8 cellular contexts compared by ENCODE assay signal in genomic region chr1:161738627-161739287, GRCh38. TPM values are rescaled to one million over a fixed set of nuclear protein-coding genes. Genes with fewer than 3 reads are reported as not detected.
DNase-seq lines count a peak whose midpoint lies in the region; ATAC-seq and TF ChIP-seq lines count a peak whose summit lies in the region.

No MANE protein-coding gene starts in this region.

- TF ChIP-seq EP300 in sigmoid colon (IDR thresholded peaks at IDR 0.05): no peak

- peak overlapping the region; percentile 52; the same call in 1 of the 2 replicates for H3K4me2 ChIP-seq in OCI-LY1 (ENCODE audit: low read length)

- H3K27ac Mint-ChIP-seq in glutamatergic neuron (ENCODE audit: unreplicated experiment): no peak overlapping the region

- H3K4me3 ChIP-seq in OCI-LY1 (ENCODE audit: low read depth, low read length, poor library complexity, severe bottlenecking) (no peak overlapping the region), sigmoid colon (no peak overlapping the region), H7 (ENCODE audit: insufficient read depth, low read depth, low read length) (no peak overlapping the region)

- ATAC-seq in GM19395 (IDR thresholded peaks at IDR 0.05; ENCODE audit: unreplicated experiment) (peak; percentile 70), HG03439 (IDR thresholded peaks at IDR 0.05; ENCODE audit: unreplicated experiment) (peak; percentile 53)

- peaks cover under 1% of the 10 kb centered on the region for H3K9me3 Mint-ChIP-seq in glutamatergic neuron (ENCODE audit: unreplicated experiment)

- no peaks in the 10 kb centered on the region for H3K36me3 Mint-ChIP-seq in glutamatergic neuron (ENCODE audit: unreplicated experiment)

- H3K9me3 ChIP-seq in OCI-LY1 (ENCODE audit: low read length) (no peaks in the 10 kb centered on the region), sigmoid colon (no peaks in the 10 kb centered on the region)

- intact Hi-C loops in sigmoid colon (cut with DNase I): no loop called here

- peaks cover 41% of the 10 kb centered on the region for H3K4me1 ChIP-seq in OCI-LY1 (ENCODE audit: insufficient read depth, low read length, severe bottlenecking)
- H3K4me1 ChIP-seq in sigmoid colon: no peaks in the 10 kb centered on the region

- H3K79me2 ChIP-seq in OCI-LY1 (ENCODE audit: insufficient read depth, low read length): no peaks in the 10 kb centered on the region

- H3K27me3 ChIP-seq in OCI-LY1 (ENCODE audit: insufficient read depth, low read length): no peaks in the 10 kb centered on the region; the same call in 1 of the 2 replicates
- H3K27me3 ChIP-seq in sigmoid colon: no peaks in the 10 kb centered on the region
- peaks cover 2% of the 10 kb centered on the region for H3K27me3 ChIP-seq in H7 (ENCODE audit: control insufficient read depth, insufficient read depth, low read length)

- H3K9ac ChIP-seq in OCI-LY1 (ENCODE audit: low read length): peak overlapping the region; percentile 46

- no peaks in the 10 kb centered on the region for H3K36me3 ChIP-seq in OCI-LY1 (ENCODE audit: insufficient read depth, low read length)
- H3K36me3 ChIP-seq in sigmoid colon: no peaks in the 10 kb centered on the region
- H3K36me3 ChIP-seq in H7 (replicated peaks; ENCODE audit: control insufficient read depth, insufficient read depth, low read length): no peaks in the 10 kb centered on the region

- no peak overlapping the region for H3K4me3 Mint-ChIP-seq in glutamatergic neuron (ENCODE audit: unreplicated experiment)

- no peaks in the 10 kb centered on the region for H3K9me2 ChIP-seq in OCI-LY1 (ENCODE audit: low read depth, low read length)

- no peaks in the 10 kb centered on the region for H4K20me1 ChIP-seq in OCI-LY1 (ENCODE audit: insufficient read depth, low read length)

- no peak for TF ChIP-seq POLR2A in sigmoid colon (IDR thresholded peaks at IDR 0.05)

- WGBS in sigmoid colon, 2 donors: 73 to 85% methylated on average over 4 of the region's 4 CpGs

- TF ChIP-seq CTCF in OCI-LY1 (IDR thresholded peaks at IDR 0.05; ENCODE audit: low read length) (peak; percentile 75), glutamatergic neuron (IDR thresholded peaks at IDR 0.05; ENCODE audit: partially characterized antibody, unreplicated experiment) (peak; percentile 45), sigmoid colon (IDR thresholded peaks at IDR 0.05) (no peak)

- H3K27me3 Mint-ChIP-seq in glutamatergic neuron (ENCODE audit: unreplicated experiment): peaks cover 1% of the 10 kb centered on the region

- H3K27ac ChIP-seq in OCI-LY1 (ENCODE audit: low read depth, low read length, poor library complexity, severe bottlenecking) (peak overlapping the region; percentile 77), sigmoid colon (peak overlapping the region in 3 of 4 donors; percentile 27 to 29 (median 28))

- no peaks in the 10 kb centered on the region for H3K4me1 Mint-ChIP-seq in glutamatergic neuron (ENCODE audit: low read depth, unreplicated experiment)

- no peaks in the 10 kb centered on the region for H3F3A ChIP-seq in OCI-LY1 (ENCODE audit: insufficient read depth, low read length)

- H2AFZ ChIP-seq in OCI-LY1 (ENCODE audit: low read length): 0 out of 2 replicates have a peak overlapping the region, but pooled peaks have one; percentile 35

- DNase-seq in DMS 273 (lab: John Stamatoyannopoulos, UW; ENCODE audit: unreplicated experiment): peak; percentile 76
- peak; percentile 26 for DNase-seq in activated T-helper 1 cell treated with Interleukin-2 at 50 U/mL for 16 hours (ENCODE audit: low read depth)
- no peak for DNase-seq in glutamatergic neuron
- peak; percentile 69 for DNase-seq in sigmoid colon
- no peak for DNase-seq in H7

RNA-seq across cellular contexts. Expression of gene DUSP12, which starts 10.8 kb away (rescaled TPM):
- total RNA-seq in glutamatergic neuron (ENCODE audit: unreplicated experiment) (48.4 TPM), sigmoid colon (10 to 100 TPM; 12.7 to 40.3 (median 24.1) TPM)
- polyA plus RNA-seq in sigmoid colon: 10 to 100 TPM; 13.6 to 21.0 (median 17.5) TPM
- total RNA-seq in H7 (2014; rRNA removed; shearing (Covaris generic)): 38.1 and 42.8 TPM in 2 replicates

RNA-seq across cellular contexts. Expression of gene FCRLB, which starts 17.4 kb away (rescaled TPM):
- 0.34 TPM for total RNA-seq in glutamatergic neuron (ENCODE audit: unreplicated experiment)
- under 1 TPM in 3 of 4 donors, not detected in 1; 0.36 to 0.95 (median 0.82) TPM for total RNA-seq in sigmoid colon
- polyA plus RNA-seq in sigmoid colon: under 1 TPM in 2 of 3 donors, not detected in 1; 0.23 to 0.89 TPM
- total RNA-seq in H7 (2014; rRNA removed; shearing (Covaris generic)): 0.55 and 0.74 TPM in 2 replicates

RNA-seq across cellular contexts. Expression of gene ATF6, which starts 27.4 kb away (rescaled TPM):
- 29.3 TPM for total RNA-seq in glutamatergic neuron (ENCODE audit: unreplicated experiment)
- 10 to 100 TPM; 26.3 to 28.1 (median 27.6) TPM for total RNA-seq in sigmoid colon
- polyA plus RNA-seq in sigmoid colon: 1 to 10 TPM; 2.3 to 9.0 (median 3.0) TPM
- 13.4 and 17.8 TPM in 2 replicates for total RNA-seq in H7 (2014; rRNA removed; shearing (Covaris generic))

RNA-seq across cellular contexts. Expression of gene FCRLA, which starts 31.7 kb away (rescaled TPM):
- total RNA-seq in glutamatergic neuron (ENCODE audit: unreplicated experiment): 0.39 TPM
- not detected for total RNA-seq in sigmoid colon
- 10 to 100 TPM in 1 of 3 donors, 1 to 10 TPM in 1, not detected in 1; 1.6 to 22.0 TPM for polyA plus RNA-seq in sigmoid colon
- not detected in 2 replicates for total RNA-seq in H7 (2014; rRNA removed; shearing (Covaris generic))

Comparison
In these comparisons a context has a peak if more than half of its experiments do, and no peak if none do; other contexts are left out.
1. DNase-seq: peak in DMS 273 (single experiment), activated T-helper 1 cell treated with Interleukin-2 at 50 U/mL for 16 hours (single experiment) and sigmoid colon (single experiment); none in glutamatergic neuron (single experiment) and H7 (single experiment).
2. CTCF ChIP-seq: peak in OCI-LY1 (single experiment) and glutamatergic neuron (single experiment); none in sigmoid colon (0 of 4).